18 cellular contexts compared by ENCODE assay signal in the genomic region with DNA sequence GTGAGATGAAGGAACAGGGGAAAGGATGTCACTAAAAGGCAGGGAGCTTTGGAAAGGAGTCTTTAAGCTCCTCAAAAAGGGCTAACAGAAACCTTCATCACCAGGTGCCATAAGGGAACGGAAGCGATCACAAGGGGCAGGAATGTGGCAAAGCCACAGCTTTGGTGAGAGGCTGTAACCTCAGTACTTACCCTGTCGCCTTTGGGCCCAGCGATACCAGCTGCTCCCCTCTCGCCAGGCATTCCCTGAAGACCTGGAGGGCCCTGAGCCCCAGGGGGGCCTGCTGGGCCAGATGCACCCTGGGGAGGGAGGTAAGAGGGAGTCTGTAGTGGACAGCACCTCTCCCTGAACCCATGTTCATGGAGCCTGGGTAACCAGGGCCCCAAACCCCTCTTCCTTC. TPM values are rescaled to one million over a fixed set of nuclear protein-coding genes. Genes with fewer than 3 reads are reported as not detected.
"Had no signal": no experiment of that assay in that cellular context is flagged by ENCODE, and none has a peak within 500 bp of the region (broad histone marks: within the 10 kb centered on the region; RNA-seq: fewer than 3 reads in every experiment).

No MANE protein-coding gene starts in this region.

- H3K27me3 ChIP-seq: heart left ventricle, ovary had no signal

- ATAC-seq: heart left ventricle, right cardiac atrium had no signal

- H3K4me3 Mint-ChIP-seq: type B pancreatic cell had no signal

- H3K27ac Mint-ChIP-seq: progenitor cell of endocrine pancreas, type B pancreatic cell had no signal

- H3K4me1 ChIP-seq: heart left ventricle had no signal

- H3K9me3 Mint-ChIP-seq: naive B cell, type B pancreatic cell had no signal

- H3K9me3 ChIP-seq: heart left ventricle, ovary had no signal

- H3K36me3 Mint-ChIP-seq: naive B cell, type B pancreatic cell had no signal

- H3K27me3 Mint-ChIP-seq: progenitor cell of endocrine pancreas, type B pancreatic cell had no signal

- H3K36me3 ChIP-seq: heart left ventricle, ovary had no signal

- DNase-seq: effector CD4-positive, alpha-beta T cell; foreskin melanocyte; heart left ventricle; hippocampal formation; kidney glomerular epithelial cell; mesendoderm; naive B cell; right cardiac atrium; small intestine; stimulated activated CD4-positive, alpha-beta T cell treated with anti-CD3 and anti-CD28 coated beads, Interleukin-2, amount 100 ng/mL, for 48 hours; stimulated activated naive CD4-positive, alpha-beta T cell treated with Interleukin-2 at 50 U/mL for 16 hours had no signal

- H3K27ac ChIP-seq: coronary artery, heart left ventricle, ovary had no signal

- H3K4me3 ChIP-seq: coronary artery, heart left ventricle, ovary had no signal

RNA-seq across cellular contexts. Expression of gene COL2A1, which starts 22.0 kb away (rescaled TPM):
- total RNA-seq: dermis microvascular lymphatic vessel endothelial cell, lung microvascular endothelial cell, right cardiac atrium had no signal
- polyA plus RNA-seq: liver had no signal
